Comparison of ENCODE assay signal across 9 cellular contexts in the genomic region with DNA sequence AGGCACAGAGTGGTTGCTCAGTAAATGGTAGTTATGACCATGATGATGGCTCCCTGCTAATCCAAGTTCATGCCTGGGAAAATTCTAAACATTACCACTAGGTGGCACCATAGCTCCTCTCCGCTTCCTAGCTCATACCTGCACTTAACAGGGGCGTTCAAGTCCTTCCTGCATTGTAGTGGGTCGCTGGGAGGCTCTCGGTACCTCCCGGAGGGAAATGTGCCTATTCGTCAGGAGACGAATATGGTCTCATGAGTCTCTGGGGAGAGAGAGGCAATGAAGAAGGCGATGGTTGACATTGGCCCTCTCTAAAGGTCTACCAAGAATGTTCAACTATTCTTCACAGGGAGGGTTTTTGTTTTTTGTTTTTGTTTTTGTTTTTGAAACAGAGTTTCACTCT. TPM values are rescaled to one million over a fixed set of nuclear protein-coding genes. Genes with fewer than 3 reads are reported as not detected.
DNase-seq lines count a peak whose midpoint lies in the region; ATAC-seq and TF ChIP-seq lines count a peak whose summit lies in the region.
"Had no signal": no experiment of that assay in that cellular context is flagged by ENCODE, and none has a peak within 500 bp of the region (broad histone marks: within the 10 kb centered on the region; RNA-seq: fewer than 3 reads in every experiment).

No MANE protein-coding gene starts in this region.

- TF ChIP-seq RAD21 in liver (IDR thresholded peaks at IDR 0.05): peak; percentile 93 to 96

- H3K4me1 ChIP-seq in colonic mucosa (no peaks in the 10 kb centered on the region), liver (ENCODE audit: control insufficient read depth in 4 of 4, insufficient read depth in 4 of 4, low read length in 3 of 4) (peaks cover 0 to 3% (median 0%) of the 10 kb centered on the region in 4 donors)
- H3K4me1 ChIP-seq: BLaER1 treated with 17β-estradiol and CSF1 and Interleukin-3, amounts not matched to agents 10 nM and 100 nM had no signal

- peaks cover 8% of the 10 kb centered on the region for H3K27me3 Mint-ChIP-seq in activated B cell treated with CpG ODN at 0.5 μM for 24 hours

- 7% methylated on average over 8 of the region's 8 CpGs for WGBS in liver

- DNase-seq in NK-92 treated with Interleukin-12 subunit alpha and Interleukin-12 subunit beta, amount 100 ng/mL, for 24 hours (lab: John Stamatoyannopoulos, UW): peak; percentile 50
- DNase-seq in NK-92 (lab: John Stamatoyannopoulos, UW; ENCODE audit: unreplicated experiment) (no peak), NCI-H446 (lab: John Stamatoyannopoulos, UW) (peak; percentile 22 to 73), activated B cell treated with CpG ODN at 0.5 μM for 24 hours (no peak), colonic mucosa (peak; percentile 77)
- peak; percentile 16 to 25 for DNase-seq in stimulated activated CD8-positive, alpha-beta memory T cell treated with anti-CD3 and anti-CD28 coated beads, Interleukin-15, amount 100 ng/mL, for 48 hours (ENCODE audit: low read depth in 2 of 2)

- H3K9ac ChIP-seq in colonic mucosa (ENCODE audit: low read depth in 2 of 2, low read length in 2 of 2) (no peak overlapping the region), liver (ENCODE audit: low read depth in 1 of 2, low read length in 2 of 2) (no peak overlapping the region)
- H3K9ac ChIP-seq: BLaER1 treated with 17β-estradiol and CSF1 and Interleukin-3, amounts not matched to agents 10 nM and 100 nM had no signal

- POLR2A ChIA-PET in activated B cell treated with CpG ODN at 0.5 μM for 24 hours (lab: Charles Lee): interaction anchor here (1.1 to 1.2 kb wide), 2 partner anchors 10 to 11 kb away, joined by 3 read pairs; no protein-coding TSS in a partner anchor

- H3K4me3 ChIP-seq in colonic mucosa: no peak overlapping the region
- H3K4me3 ChIP-seq in liver (ENCODE audit: low read depth in 1 of 3, low read length in 3 of 3): no peak overlapping the region
- H3K4me3 ChIP-seq: BLaER1 treated with 17β-estradiol and CSF1 and Interleukin-3, amounts not matched to agents 10 nM and 100 nM had no signal

- no peak overlapping the region for H3K27ac ChIP-seq in colonic mucosa
- H3K27ac ChIP-seq in liver (ENCODE audit: low read depth in 1 of 2, low read length in 2 of 2): no peak overlapping the region
- H3K27ac ChIP-seq: BLaER1 treated with 17β-estradiol and CSF1 and Interleukin-3, amounts not matched to agents 10 nM and 100 nM had no signal

- CTCF ChIA-PET in activated B cell treated with CpG ODN at 0.5 μM for 24 hours (lab: Charles Lee): interaction anchor here (0.7 to 3.7 kb wide), 12 partner anchors 9 to 448 kb away, joined by 3 to 76 read pairs (median 6); a partner anchor contains a TSS

- TF ChIP-seq CTCF in activated B cell treated with CpG ODN at 0.5 μM for 24 hours (IDR thresholded peaks at IDR 0.05): peak; percentile 25
- peak; percentile 94 for TF ChIP-seq CTCF in colonic mucosa (IDR thresholded peaks at IDR 0.05)
- TF ChIP-seq CTCF in liver (IDR thresholded peaks at IDR 0.05; ENCODE audit: low read depth, low read length, missing input control): peak; percentile 98

- intact Hi-C loops in activated B cell treated with CpG ODN at 0.5 μM for 24 hours (cut with micrococcal nuclease): loop anchor here (1.0 kb wide), 6 partner anchors 10 to 479 kb away; no protein-coding TSS in a partner anchor
- intact Hi-C loops in colonic mucosa (cut with DNase I): loop anchor here (10.0 kb wide), 1 partner anchor 335 kb away; no protein-coding TSS in a partner anchor

- H3K27ac Mint-ChIP-seq in activated B cell treated with CpG ODN at 0.5 μM for 24 hours: no peak overlapping the region

- no peaks in the 10 kb centered on the region for H3K9me3 Mint-ChIP-seq in activated B cell treated with CpG ODN at 0.5 μM for 24 hours

- no peaks in the 10 kb centered on the region for H3K36me3 Mint-ChIP-seq in activated B cell treated with CpG ODN at 0.5 μM for 24 hours (ENCODE audit: low read depth)

- H3K4me1 Mint-ChIP-seq in activated B cell treated with CpG ODN at 0.5 μM for 24 hours: peaks cover 2% of the 10 kb centered on the region

- no peaks in the 10 kb centered on the region for H3K27me3 ChIP-seq in colonic mucosa
- H3K27me3 ChIP-seq in liver (ENCODE audit: control insufficient read depth in 4 of 4, insufficient read depth in 4 of 4, low read length in 3 of 4): no peaks in the 10 kb centered on the region
- H3K27me3 ChIP-seq: BLaER1 treated with 17β-estradiol and CSF1 and Interleukin-3, amounts not matched to agents 10 nM and 100 nM had no signal

- no peaks in the 10 kb centered on the region for H3K36me3 ChIP-seq in colonic mucosa
- H3K36me3 ChIP-seq in liver (ENCODE audit: control insufficient read depth in 4 of 4, insufficient read depth in 3 of 4, low read depth in 1 of 4, low read length in 3 of 4): no peaks in the 10 kb centered on the region
- H3K36me3 ChIP-seq: BLaER1 treated with 17β-estradiol and CSF1 and Interleukin-3, amounts not matched to agents 10 nM and 100 nM had no signal

- ATAC-seq in HG03108 (IDR thresholded peaks at IDR 0.05; ENCODE audit: unreplicated experiment) (peak; percentile 61), activated B cell treated with CpG ODN at 0.5 μM for 24 hours (ENCODE audit: low read depth) (peak; percentile 90)

- peak overlapping the region; percentile 15 for H3K4me3 Mint-ChIP-seq in activated B cell treated with CpG ODN at 0.5 μM for 24 hours

- H3K9me3 ChIP-seq in colonic mucosa (no peaks in the 10 kb centered on the region), liver (ENCODE audit: control insufficient read depth in 4 of 4, low read length in 3 of 4) (no peaks in the 10 kb centered on the region)
- H3K9me3 ChIP-seq: BLaER1 treated with 17β-estradiol and CSF1 and Interleukin-3, amounts not matched to agents 10 nM and 100 nM had no signal

TF ChIP-seq in liver, 16 proteins besides CTCF, POLR2A, EP300 and RAD21 (continues in another document):
- TF ChIP-seq FOXA1 (IDR thresholded peaks at IDR 0.05) (no peak), GABPA (IDR thresholded peaks at IDR 0.05 in 1 of 2, conservative IDR thresholded peaks at IDR 0.05 in 1 of 2) (no peak), SP1 (IDR thresholded peaks at IDR 0.05) (no peak), JUND (IDR thresholded peaks at IDR 0.05) (no peak), TAF1 (conservative IDR thresholded peaks at IDR 0.05) (no peak), FOXA2 (IDR thresholded peaks at IDR 0.05) (no peak), EGR1 (IDR thresholded peaks at IDR 0.05; ENCODE audit: low read depth in 2 of 2) (no peak), YY1 (IDR thresholded peaks at IDR 0.05) (no peak), HNF4G (IDR thresholded peaks at IDR 0.05) (no peak), NR2F2 (IDR thresholded peaks at IDR 0.05) (no peak), HNF4A (conservative IDR thresholded peaks at IDR 0.05) (no peak), RXRA (IDR thresholded peaks at IDR 0.05) (no peak)
- TF ChIP-seq, protein P1, sequence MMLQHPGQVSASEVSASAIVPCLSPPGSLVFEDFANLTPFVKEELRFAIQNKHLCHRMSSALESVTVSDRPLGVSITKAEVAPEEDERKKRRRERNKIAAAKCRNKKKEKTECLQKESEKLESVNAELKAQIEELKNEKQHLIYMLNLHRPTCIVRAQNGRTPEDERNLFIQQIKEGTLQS (IDR thresholded peaks at IDR 0.05): no peak
- TF ChIP-seq, protein P2, sequence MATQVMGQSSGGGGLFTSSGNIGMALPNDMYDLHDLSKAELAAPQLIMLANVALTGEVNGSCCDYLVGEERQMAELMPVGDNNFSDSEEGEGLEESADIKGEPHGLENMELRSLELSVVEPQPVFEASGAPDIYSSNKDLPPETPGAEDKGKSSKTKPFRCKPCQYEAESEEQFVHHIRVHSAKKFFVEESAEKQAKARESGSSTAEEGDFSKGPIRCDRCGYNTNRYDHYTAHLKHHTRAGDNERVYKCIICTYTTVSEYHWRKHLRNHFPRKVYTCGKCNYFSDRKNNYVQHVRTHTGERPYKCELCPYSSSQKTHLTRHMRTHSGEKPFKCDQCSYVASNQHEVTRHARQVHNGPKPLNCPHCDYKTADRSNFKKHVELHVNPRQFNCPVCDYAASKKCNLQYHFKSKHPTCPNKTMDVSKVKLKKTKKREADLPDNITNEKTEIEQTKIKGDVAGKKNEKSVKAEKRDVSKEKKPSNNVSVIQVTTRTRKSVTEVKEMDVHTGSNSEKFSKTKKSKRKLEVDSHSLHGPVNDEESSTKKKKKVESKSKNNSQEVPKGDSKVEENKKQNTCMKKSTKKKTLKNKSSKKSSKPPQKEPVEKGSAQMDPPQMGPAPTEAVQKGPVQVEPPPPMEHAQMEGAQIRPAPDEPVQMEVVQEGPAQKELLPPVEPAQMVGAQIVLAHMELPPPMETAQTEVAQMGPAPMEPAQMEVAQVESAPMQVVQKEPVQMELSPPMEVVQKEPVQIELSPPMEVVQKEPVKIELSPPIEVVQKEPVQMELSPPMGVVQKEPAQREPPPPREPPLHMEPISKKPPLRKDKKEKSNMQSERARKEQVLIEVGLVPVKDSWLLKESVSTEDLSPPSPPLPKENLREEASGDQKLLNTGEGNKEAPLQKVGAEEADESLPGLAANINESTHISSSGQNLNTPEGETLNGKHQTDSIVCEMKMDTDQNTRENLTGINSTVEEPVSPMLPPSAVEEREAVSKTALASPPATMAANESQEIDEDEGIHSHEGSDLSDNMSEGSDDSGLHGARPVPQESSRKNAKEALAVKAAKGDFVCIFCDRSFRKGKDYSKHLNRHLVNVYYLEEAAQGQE (IDR thresholded peaks at IDR 0.05): no peak
- TF ChIP-seq, protein P3, sequence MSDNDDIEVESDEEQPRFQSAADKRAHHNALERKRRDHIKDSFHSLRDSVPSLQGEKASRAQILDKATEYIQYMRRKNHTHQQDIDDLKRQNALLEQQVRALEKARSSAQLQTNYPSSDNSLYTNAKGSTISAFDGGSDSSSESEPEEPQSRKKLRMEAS (IDR thresholded peaks at IDR 0.05): no peak

RNA-seq across cellular contexts. Expression of a gene that starts 10.9 kb away (rescaled TPM):
- total RNA-seq in activated B cell treated with CpG ODN at 0.5 μM for 24 hours: 0.24 and 0.71 TPM in 2 replicates
- 10 to 100 TPM; 10.5 to 11.1 TPM for total RNA-seq in colonic mucosa
- under 1 TPM; 0.14 to 0.50 TPM for total RNA-seq in liver
- polyA plus RNA-seq in liver: 1 to 10 TPM; 1.2 to 1.8 TPM

RNA-seq across cellular contexts. Expression of a gene that starts 36.0 kb away (rescaled TPM):
- 0.40 TPM in 1 of 2 replicates, not detected in the other for total RNA-seq in activated B cell treated with CpG ODN at 0.5 μM for 24 hours
- 1 to 10 TPM in 1 of 2 donors, under 1 TPM in 1; 0.45 to 5.4 TPM for total RNA-seq in colonic mucosa
- total RNA-seq in liver: not detected
- polyA plus RNA-seq in liver: under 1 TPM in 1 of 2 donors, not detected in 1; 0.03 TPM

RNA-seq across cellular contexts. Expression of a gene that starts 49.5 kb away (rescaled TPM):
- 0.10 and 0.16 TPM in 2 replicates for total RNA-seq in activated B cell treated with CpG ODN at 0.5 μM for 24 hours
- total RNA-seq in colonic mucosa: under 1 TPM in 1 of 2 donors, not detected in 1; 0.13 TPM
- total RNA-seq in liver: under 1 TPM in 1 of 2 donors, not detected in 1; 0.08 TPM
- under 1 TPM in 1 of 2 donors, not detected in 1; 0.08 TPM for polyA plus RNA-seq in liver

RNA-seq across cellular contexts. Expression of a gene that starts 49.6 kb away (rescaled TPM):
- 0.84 and 1.6 TPM in 2 replicates for total RNA-seq in activated B cell treated with CpG ODN at 0.5 μM for 24 hours
- total RNA-seq in colonic mucosa: 10 to 100 TPM; 14.7 to 19.0 TPM
- 10 to 100 TPM in 1 of 2 donors, 1 to 10 TPM in 1; 6.6 to 47.9 TPM for total RNA-seq in liver
- 10 to 100 TPM; 17.3 to 31.3 TPM for polyA plus RNA-seq in liver

Comparison
In these comparisons a context has a peak if more than half of its experiments do, and no peak if none do; other contexts are left out.
1. DNase-seq: peak in NK-92 treated with Interleukin-12 subunit alpha and Interleukin-12 subunit beta, amount 100 ng/mL, for 24 hours (single experiment), NCI-H446 (2 of 2), colonic mucosa (single experiment) and stimulated activated CD8-positive, alpha-beta memory T cell treated with anti-CD3 and anti-CD28 coated beads, Interleukin-15, amount 100 ng/mL, for 48 hours (2 of 2); none in NK-92 (single experiment) and activated B cell treated with CpG ODN at 0.5 μM for 24 hours (single experiment).
2. CTCF ChIP-seq: peak in every context shown above with its lines; median percentile 98 in liver; 94 in colonic mucosa; 25 in activated B cell treated with CpG ODN at 0.5 μM for 24 hours.